ENCODE assay signal across 8 cellular contexts in genomic region chr12:46370380-46370734, GRCh38. TPM values are rescaled to one million over a fixed set of nuclear protein-coding genes. Genes with fewer than 3 reads are reported as not detected.
DNase-seq lines count a peak whose midpoint lies in the region; ATAC-seq, FAIRE-seq and TF ChIP-seq lines count a peak whose summit lies in the region.

No MANE protein-coding gene starts in this region.

- H3K4me3 Mint-ChIP-seq in activated naive CD4-positive, alpha-beta T cell treated with anti-CD3 and anti-CD28 coated beads, Interleukin-2, amount 50 U/mL, for 24 hours: peak overlapping the region; percentile 98

- no peaks in the 10 kb centered on the region for H3K9me3 ChIP-seq in GM12878 (replicated peaks; ENCODE audit: control insufficient read depth, insufficient read depth, low read length)
- H3K9me3 ChIP-seq in lung (ENCODE audit: control insufficient read depth in 2 of 2, insufficient read depth in 1 of 2, low read length in 1 of 2): no peaks in the 10 kb centered on the region

- BruUV-seq in GM12878 (replicated peaks; lab: Mats Ljungman, UMichigan): TSS peak; percentile 50

- H3K27me3 ChIP-seq in GM12878 (replicated peaks in 1 of 2; ENCODE audit: control insufficient read depth in 2 of 2, insufficient read depth in 2 of 2, low read length in 1 of 2) (no peaks in the 10 kb centered on the region), lung (ENCODE audit: control insufficient read depth, insufficient read depth) (no peaks in the 10 kb centered on the region)

- no peaks in the 10 kb centered on the region for H3K9me3 Mint-ChIP-seq in activated naive CD4-positive, alpha-beta T cell treated with anti-CD3 and anti-CD28 coated beads, Interleukin-2, amount 50 U/mL, for 24 hours

- H3K4me1 Mint-ChIP-seq in activated naive CD4-positive, alpha-beta T cell treated with anti-CD3 and anti-CD28 coated beads, Interleukin-2, amount 50 U/mL, for 24 hours: peaks cover 64% of the 10 kb centered on the region

- TF ChIP-seq POLR2A in GM12878 (IDR thresholded peaks at IDR 0.05; ENCODE audit: low read depth, low read length): no peak

- no peak for TF ChIP-seq EP300 in GM12878 (IDR thresholded peaks at IDR 0.05; ENCODE audit: borderline replicate concordance in 1 of 2, control insufficient read depth in 1 of 2, low read depth in 2 of 2, low read length in 2 of 2)

- peaks cover 2 to 36% of the 10 kb centered on the region in 2 experiments for H3K36me3 ChIP-seq in GM12878 (ENCODE audit: control insufficient read depth in 2 of 2, insufficient read depth in 2 of 2, low read length in 1 of 2)
- H3K36me3 ChIP-seq in lung (ENCODE audit: control insufficient read depth in 2 of 2, insufficient read depth in 2 of 2, low read length in 2 of 2): peaks cover 9 to 30% of the 10 kb centered on the region in 2 donors
- peaks cover 2% of the 10 kb centered on the region for H3K36me3 ChIP-seq in urinary bladder (ENCODE audit: insufficient read depth)

- H2AFZ ChIP-seq in GM12878 (ENCODE audit: control insufficient read depth, low read depth, low read length): no peak overlapping the region

- no peak for ATAC-seq in GM12878
- ATAC-seq in lung (ENCODE audit: insufficient read depth, low FRiP score): no peak
- ATAC-seq in HG02885 (IDR thresholded peaks at IDR 0.05; ENCODE audit: poor library complexity, unreplicated experiment): no peak

- H3K4me1 ChIP-seq in GM12878 (ENCODE audit: control insufficient read depth, insufficient read depth, low read length): peaks cover 24% of the 10 kb centered on the region
- H3K4me1 ChIP-seq in lung (ENCODE audit: control insufficient read depth in 2 of 2, insufficient read depth in 2 of 2, low read length in 2 of 2): peaks cover 6 to 10% of the 10 kb centered on the region in 2 donors
- no peaks in the 10 kb centered on the region for H3K4me1 ChIP-seq in urinary bladder (ENCODE audit: insufficient read depth)

- peak overlapping the region; percentile 42; the same call in 1 of the 2 replicates for H3K9ac ChIP-seq in GM12878 (ENCODE audit: control insufficient read depth, insufficient read depth, low read length)

- no peak for FAIRE-seq in GM12878 (lab: Jason Lieb, UNC)

- POLR2A ChIA-PET in GM12878 (lab: Charles Lee): interaction anchor here (0.7 to 2.9 kb wide), 3 partner anchors 22 to 193 kb away, joined by 3 to 12 read pairs (median 4); no protein-coding TSS in a partner anchor

- intact Hi-C loops in GM12878 (cut with micrococcal nuclease; ENCODE audit: unreplicated experiment): loop anchor here (5.0 to 10.0 kb wide), 6 partner anchors 102 to 1156 kb away; partner anchors contain the start of gene ANO6

- H4K20me1 ChIP-seq in GM12878 (ENCODE audit: control insufficient read depth, insufficient read depth): no peaks in the 10 kb centered on the region; the same call in 1 of the 2 replicates

- TF ChIP-seq CTCF in GM12878 (IDR thresholded peaks at IDR 0.05 in 2 of 3, conservative IDR thresholded peaks at IDR 0.05 in 1 of 3; ENCODE audit: control insufficient read depth in 2 of 3, extremely low read depth in 1 of 3, insufficient read depth in 1 of 3, low read depth in 3 of 3, low read length in 3 of 3) (no peak), lung (IDR thresholded peaks at IDR 0.05; ENCODE audit: control extremely low read depth, extremely low read depth) (no peak)

- CTCF ChIA-PET in GM12878 (lab: Yijun Ruan, JAX): interaction anchor here (1.0 to 3.4 kb wide), 5 partner anchors 16 to 246 kb away, joined by 3 to 13 read pairs (median 3); no protein-coding TSS in a partner anchor

- WGBS in GM12878 (ENCODE audit: insufficient coverage, insufficient replicate concordance, low lambda C conversion rate, missing lambda C conversion rate): 28% methylated on average over 2 of the region's 2 CpGs
- 19 to 35% methylated on average over 2 of the region's 2 CpGs for WGBS in lung, 2 donors
- WGBS in urinary bladder: 15% methylated on average over 2 of the region's 2 CpGs

- no peaks in the 10 kb centered on the region for H3K27me3 Mint-ChIP-seq in activated naive CD4-positive, alpha-beta T cell treated with anti-CD3 and anti-CD28 coated beads, Interleukin-2, amount 50 U/mL, for 24 hours

- RAD21 ChIA-PET in GM12878 (lab: Charles Lee; ENCODE audit: unreplicated experiment): interaction anchor here (0.7 to 3.3 kb wide), 14 partner anchors 14 to 304 kb away, joined by 3 to 19 read pairs (median 4); partner anchors contain the start of gene SLC38A1

- H3K27ac Mint-ChIP-seq in activated naive CD4-positive, alpha-beta T cell treated with anti-CD3 and anti-CD28 coated beads, Interleukin-2, amount 50 U/mL, for 24 hours: peak overlapping the region; percentile 99

- no peak overlapping the region; the same call in 1 of the 2 replicates for H3K27ac ChIP-seq in GM12878 (ENCODE audit: control insufficient read depth, insufficient read depth)
- no peak overlapping the region for H3K27ac ChIP-seq in lung (ENCODE audit: low read depth in 1 of 2, low read length in 1 of 2)
- no peak overlapping the region for H3K27ac ChIP-seq in urinary bladder (ENCODE audit: low read depth)

- peak overlapping the region; percentile 75 for H3K4me3 ChIP-seq in GM12878
- peak overlapping the region; percentile 29 for H3K4me3 ChIP-seq in lung
- peak overlapping the region; percentile 99 for H3K4me3 ChIP-seq in urinary bladder (ENCODE audit: low read depth, low read length)

- H3K36me3 Mint-ChIP-seq in activated naive CD4-positive, alpha-beta T cell treated with anti-CD3 and anti-CD28 coated beads, Interleukin-2, amount 50 U/mL, for 24 hours: peaks cover 38% of the 10 kb centered on the region

- TF ChIP-seq RAD21 in GM12878 (IDR thresholded peaks at IDR 0.05; ENCODE audit: insufficient read depth, low read depth, low read length): no peak

- SMC1A ChIA-PET in GM12878 (lab: Charles Lee; ENCODE audit: uncharacterized antibody, unreplicated experiment): interaction anchor here (0.5 to 3.1 kb wide), 18 partner anchors 8 to 301 kb away, joined by 3 to 28 read pairs (median 4); no protein-coding TSS in a partner anchor

- in situ Hi-C loops in GM12878 (cut with MboI): no loop called here

- H3K4me2 ChIP-seq in GM12878 (ENCODE audit: control insufficient read depth, insufficient read depth): peak overlapping the region; percentile 83

- no peak for DNase-seq in activated naive CD4-positive, alpha-beta T cell (lab: John Stamatoyannopoulos, UW)
- DNase-seq in GM12878 (ENCODE audit: low read depth, low spot score): no peak
- DNase-seq in lung (ENCODE audit: low spot score): no peak
- no peak for DNase-seq in cerebellum (ENCODE audit: low spot score)
- no peak for DNase-seq in NCI-H1694 treated with DMSO at 0.1 percent for 48 hours (lab: John Stamatoyannopoulos, UW)

- peaks cover 75% of the 10 kb centered on the region for H3K79me2 ChIP-seq in GM12878 (ENCODE audit: control insufficient read depth, insufficient read depth, low read length)

TF ChIP-seq in GM12878, 131 proteins besides CTCF, POLR2A, EP300 and RAD21:
- TF ChIP-seq, protein P1, sequence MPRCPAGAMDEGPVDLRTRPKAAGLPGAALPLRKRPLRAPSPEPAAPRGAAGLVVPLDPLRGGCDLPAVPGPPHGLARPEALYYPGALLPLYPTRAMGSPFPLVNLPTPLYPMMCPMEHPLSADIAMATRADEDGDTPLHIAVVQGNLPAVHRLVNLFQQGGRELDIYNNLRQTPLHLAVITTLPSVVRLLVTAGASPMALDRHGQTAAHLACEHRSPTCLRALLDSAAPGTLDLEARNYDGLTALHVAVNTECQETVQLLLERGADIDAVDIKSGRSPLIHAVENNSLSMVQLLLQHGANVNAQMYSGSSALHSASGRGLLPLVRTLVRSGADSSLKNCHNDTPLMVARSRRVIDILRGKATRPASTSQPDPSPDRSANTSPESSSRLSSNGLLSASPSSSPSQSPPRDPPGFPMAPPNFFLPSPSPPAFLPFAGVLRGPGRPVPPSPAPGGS (IDR thresholded peaks at IDR 0.05; ENCODE audit: borderline replicate concordance, insufficient read depth, low read depth, low read length, poor library complexity, severe bottlenecking): peak; percentile 58
- no peak for TF ChIP-seq YBX1 (IDR thresholded peaks at IDR 0.05)

RNA-seq across cellular contexts. Expression of gene SLC38A2, which starts 2.2 kb away (rescaled TPM):
- 920 and 952 TPM in 2 replicates for total RNA-seq in GM12878 (2013; cell fraction: nucleolus; rRNA removed)
- total RNA-seq in GM12878 (2014; rRNA removed): 117 and 156 TPM in 2 replicates
- 109 and 111 TPM in 2 replicates for total RNA-seq in GM12878 (2014; rRNA removed; fragmentation: Illumina TruSeq; extraction: Trizol)
- total RNA-seq in GM12878 (2021): 112 and 118 TPM in 2 replicates
- polyA plus RNA-seq in GM12878 (2011; ENCODE audit: low read depth): 21.8 TPM
- polyA plus RNA-seq in GM12878 (2011; rRNA removed): 103 and 142 TPM in 2 replicates
- 39.8 and 59.5 TPM in 2 replicates for polyA plus RNA-seq in GM12878 (2011; cell fraction: cytosol; rRNA removed)
- 187 and 191 TPM in 2 replicates for polyA plus RNA-seq in GM12878 (2011; cell fraction: nucleus; rRNA removed)
- polyA plus RNA-seq in GM12878 (2012): 37.4 and 49.1 TPM in 2 replicates
- polyA plus RNA-seq in GM12878 (2014; fragmentation: Illumina TruSeq; extraction: Trizol): 84.2 and 115 TPM in 2 replicates
- polyA plus RNA-seq in GM12878 (2014; fragmentation: Nextera tagmentation; extraction: Ambion mirVana): 10 to 100 TPM; 36.2 to 47.3 TPM
- polyA plus RNA-seq in GM12878 (2014; rRNA removed): 48.4 and 61.8 TPM in 2 replicates
- polyA plus RNA-seq in GM12878 (2016; fragmentation: Nextera tagmentation; extraction: Ambion mirVana): 10 to 100 TPM; 69.2 to 75.3 TPM
- polyA minus RNA-seq in GM12878 (2011; rRNA and poly(A)+ RNA removed): 84.7 and 105 TPM in 2 replicates
- 40.1 and 47.0 TPM in 2 replicates for polyA minus RNA-seq in GM12878 (2011; cell fraction: cytosol; rRNA and poly(A)+ RNA removed)
- 239 and 256 TPM in 2 replicates for polyA minus RNA-seq in GM12878 (2011; cell fraction: nucleus; rRNA and poly(A)+ RNA removed)
- total RNA-seq in lung: 100 to 1,000 TPM; 173 to 258 TPM
- polyA plus RNA-seq in lung: 10 to 100 TPM; 75.0 to 82.9 TPM
- 471 TPM for total RNA-seq in urinary bladder
- polyA plus RNA-seq in urinary bladder: 128 TPM
- 201 TPM for total RNA-seq in cerebellum

Comparison
In these comparisons a context has a peak if more than half of its experiments do, and no peak if none do; other contexts are left out.
1. H3K4me3 ChIP-seq: peak in every context shown above with its lines; median percentile 99 in urinary bladder; 75 in GM12878; 29 in lung.